In genomic region chr2:186868344-186868743, GRCh38 we compare ENCODE assay signal across 31 cellular contexts. TPM values are rescaled to one million over a fixed set of nuclear protein-coding genes. Genes with fewer than 3 reads are reported as not detected.
A peak's percentile ranks its signal among the peaks of the same experiment; 100 is the strongest.
DNase-seq lines count a peak whose midpoint lies in the region; ATAC-seq, FAIRE-seq and TF ChIP-seq lines count a peak whose summit lies in the region.
"Had no signal": no experiment of that assay in that cellular context is flagged by ENCODE, and none has a peak within 500 bp of the region (broad histone marks: within the 10 kb centered on the region; RNA-seq: fewer than 3 reads in every experiment).

No MANE protein-coding gene starts in this region.

- no peak for TF ChIP-seq CTCF in mesothelial cell of epicardium (IDR thresholded peaks at IDR 0.05; ENCODE audit: unreplicated experiment)

- H3K36me3 Mint-ChIP-seq in mesothelial cell of epicardium: no peaks in the 10 kb centered on the region
- H3K36me3 Mint-ChIP-seq: activated CD4-positive, alpha-beta memory T cell treated with anti-CD3 and anti-CD28 coated beads for 36 hours; natural killer cell treated with Interleukin-12 subunit alpha and Interleukin-12 subunit beta and Interleukin-15 and Interleukin-18, amount 100 ng/mL, for 72 hours had no signal

- FAIRE-seq in endometrium (lab: Jason Lieb, UNC): peak; percentile 94
- FAIRE-seq: GM18507, keratinocyte had no signal

- H3K27me3 Mint-ChIP-seq in mesothelial cell of epicardium (ENCODE audit: low read depth): no peaks in the 10 kb centered on the region
- H3K27me3 Mint-ChIP-seq: activated CD4-positive, alpha-beta memory T cell treated with anti-CD3 and anti-CD28 coated beads for 36 hours; activated T-helper 17 cell treated with anti-CD3 and anti-CD28 coated beads, Interleukin-2, amount 50 U/mL, for 72 hours; natural killer cell treated with Interleukin-12 subunit alpha and Interleukin-12 subunit beta and Interleukin-15 and Interleukin-18, amount 100 ng/mL, for 72 hours had no signal

- DNase-seq in GM03348 (ENCODE audit: low spot score) (peak; percentile 14), NCI-H2171 treated with DMSO at 0.1 percent for 48 hours (lab: John Stamatoyannopoulos, UW) (peak; percentile 70), mesothelial cell of epicardium (ENCODE audit: low spot score in 2 of 2, unreplicated experiment in 2 of 2) (no peak), KBM-7 (no peak), T-helper 9 cell (no peak)
- DNase-seq: activated CD4-positive, alpha-beta memory T cell treated with anti-CD3 and anti-CD28 coated beads for 36 hours; activated CD8-positive, alpha-beta memory T cell treated with anti-CD3 and anti-CD28 coated beads, Interleukin-2, amount 50 U/mL, for 4 hours; activated naive CD4-positive, alpha-beta T cell treated with anti-CD3 and anti-CD28 coated beads, Interleukin-2, amount 50 U/mL, for 16 hours; amygdala; cortex of kidney; DMS79 treated with DMSO at 0.1 percent for 48 hours; Karpas-422; NCI-H187; NCI-H2227 treated with DMSO at 0.1 percent for 48 hours; NCI-H748 treated with DMSO at 0.1 percent for 48 hours; RPMI8226; transverse colon had no signal

- H3K4me1 Mint-ChIP-seq in mesothelial cell of epicardium: peaks cover 3% of the 10 kb centered on the region
- H3K4me1 Mint-ChIP-seq: activated T-helper 17 cell treated with anti-CD3 and anti-CD28 coated beads, Interleukin-2, amount 50 U/mL, for 72 hours had no signal

- ATAC-seq in HG03095 (IDR thresholded peaks at IDR 0.05; ENCODE audit: unreplicated experiment) (no peak), GM19455 (IDR thresholded peaks at IDR 0.05; ENCODE audit: unreplicated experiment) (no peak)
- ATAC-seq: activated CD4-positive, CD25-positive, alpha-beta regulatory T cell treated with anti-CD3 and anti-CD28 coated beads, Interleukin-2, amount 50 U/mL, for 24 hours; activated T-helper 17 cell treated with anti-CD3 and anti-CD28 coated beads, Interleukin-2, amount 50 U/mL, for 72 hours; HCT116; natural killer cell treated with Interleukin-12 subunit alpha and Interleukin-12 subunit beta and Interleukin-15 and Interleukin-18, amount 100 ng/mL, for 72 hours had no signal

- peaks cover 6% of the 10 kb centered on the region for H3K9me3 Mint-ChIP-seq in mesothelial cell of epicardium
- H3K9me3 Mint-ChIP-seq: activated CD4-positive, alpha-beta memory T cell treated with anti-CD3 and anti-CD28 coated beads for 36 hours; activated T-helper 17 cell treated with anti-CD3 and anti-CD28 coated beads, Interleukin-2, amount 50 U/mL, for 72 hours; natural killer cell treated with Interleukin-12 subunit alpha and Interleukin-12 subunit beta and Interleukin-15 and Interleukin-18, amount 100 ng/mL, for 72 hours; T-helper 1 cell treated with Interleukin-12 subunit alpha and Interleukin-12 subunit beta and Interleukin-4 antibody, amounts not matched to agents 30 μg/mL and 1 μg/mL, for 36 hours had no signal

- no peak overlapping the region for H3K4me3 Mint-ChIP-seq in mesothelial cell of epicardium
- H3K4me3 Mint-ChIP-seq: activated CD4-positive, alpha-beta memory T cell treated with anti-CD3 and anti-CD28 coated beads for 36 hours; activated T-helper 17 cell treated with anti-CD3 and anti-CD28 coated beads, Interleukin-2, amount 50 U/mL, for 72 hours; natural killer cell treated with Interleukin-12 subunit alpha and Interleukin-12 subunit beta and Interleukin-15 and Interleukin-18, amount 100 ng/mL, for 72 hours; T-helper 1 cell treated with Interleukin-12 subunit alpha and Interleukin-12 subunit beta and Interleukin-4 antibody, amounts not matched to agents 30 μg/mL and 1 μg/mL, for 36 hours had no signal

- in situ Hi-C loops in KBM-7 (cut with MboI; ENCODE audit: low pct_unique_long_range_greater_than_20kb, low sequenced_read_pairs): no loop called here

- peak overlapping the region; percentile 2 for H3K27ac Mint-ChIP-seq in mesothelial cell of epicardium
- H3K27ac Mint-ChIP-seq: activated CD4-positive, alpha-beta memory T cell treated with anti-CD3 and anti-CD28 coated beads for 36 hours; activated T-helper 17 cell treated with anti-CD3 and anti-CD28 coated beads, Interleukin-2, amount 50 U/mL, for 72 hours; natural killer cell treated with Interleukin-12 subunit alpha and Interleukin-12 subunit beta and Interleukin-15 and Interleukin-18, amount 100 ng/mL, for 72 hours; T-helper 1 cell treated with Interleukin-12 subunit alpha and Interleukin-12 subunit beta and Interleukin-4 antibody, amounts not matched to agents 30 μg/mL and 1 μg/mL, for 36 hours had no signal

RNA-seq across cellular contexts. Expression of gene ZSWIM2, which starts 19.4 kb away (rescaled TPM):
- total RNA-seq in mesothelial cell of epicardium: not detected in 3 replicates
- total RNA-seq: activated CD4-positive, alpha-beta memory T cell treated with anti-CD3 and anti-CD28 coated beads for 36 hours; activated T-helper 17 cell treated with anti-CD3 and anti-CD28 coated beads, Interleukin-2, amount 50 U/mL, for 72 hours; cardiac septum; lower leg skin; natural killer cell treated with Interleukin-12 subunit alpha and Interleukin-12 subunit beta and Interleukin-15 and Interleukin-18, amount 100 ng/mL, for 72 hours; osteocyte; SK-MEL-5; transverse colon had no signal

Comparison
In these comparisons a context has a peak if more than half of its experiments do, and no peak if none do; other contexts are left out.
1. DNase-seq: peak in GM03348 (single experiment) and NCI-H2171 treated with DMSO at 0.1 percent for 48 hours (single experiment); none in mesothelial cell of epicardium (0 of 2), KBM-7 (single experiment) and T-helper 9 cell (single experiment).